Comparison of ENCODE assay signal across 8 cellular contexts in genomic region chr4:145937021-145937861, GRCh38. TPM values are rescaled to one million over a fixed set of nuclear protein-coding genes. Genes with fewer than 3 reads are reported as not detected.
DNase-seq lines count a peak whose midpoint lies in the region; ATAC-seq, FAIRE-seq and TF ChIP-seq lines count a peak whose summit lies in the region.

No MANE protein-coding gene starts in this region.

- intact Hi-C loops in Panc1 (cut with micrococcal nuclease; ENCODE audit: unreplicated experiment): no loop called here

- H3K27me3 Mint-ChIP-seq in nephron (ENCODE audit: low read depth): no peaks in the 10 kb centered on the region

- in situ Hi-C loops in Panc1 (cut with HindIII; ENCODE audit: low pct_unique_long_range_greater_than_20kb, low sequenced_read_pairs): no loop called here

- H3K27ac Mint-ChIP-seq in nephron: peak overlapping the region; percentile 97 to 100 (median 100)

- BruUV-seq in Panc1 (replicated peaks; lab: Mats Ljungman, UMichigan): no TSS peak

- peaks cover 10% of the 10 kb centered on the region for H3K4me1 ChIP-seq in Panc1 (ENCODE audit: control insufficient read depth, insufficient read depth, low read length)

- TF ChIP-seq POLR2A in GM12891 (IDR thresholded peaks at IDR 0.05; ENCODE audit: low read depth, low read length): peak; percentile 40; the same call in 1 of the 2 replicates

- CTCF ChIA-PET in Panc1 (lab: Charles Lee): interaction anchor here (0.5 kb wide), 1 partner anchor 588 kb away, joined by 3 read pairs; no protein-coding TSS in a partner anchor

- FAIRE-seq in GM12891 (lab: Jason Lieb, UNC): peak; percentile 74

- H3K4me3 Mint-ChIP-seq in nephron: peak overlapping the region; percentile 86 to 95 (median 93)

- H3K9me3 Mint-ChIP-seq in nephron: no peaks in the 10 kb centered on the region

- ATAC-seq in HG02852 (IDR thresholded peaks at IDR 0.05; ENCODE audit: unreplicated experiment) (peak; percentile 15), Panc1 (peak; percentile 70), GM21515 (IDR thresholded peaks at IDR 0.05; ENCODE audit: unreplicated experiment) (no peak)

- peak; percentile 40 for DNase-seq in GM12891 (ENCODE audit: insufficient read length, low spot score)
- no peak for DNase-seq in Panc1 (ENCODE audit: low read depth, low spot score)
- peak; percentile 53 for DNase-seq in activated gamma-delta T cell (lab: John Stamatoyannopoulos, UW)
- DNase-seq in fibroblast of villous mesenchyme (ENCODE audit: low read depth): peak; percentile 61
- DNase-seq in substantia nigra (lab: John Stamatoyannopoulos, UW): peak in 48 of 49 donors; percentile 18 to 83 (median 62)

- no peaks in the 10 kb centered on the region; the same call in 1 of the 2 replicates for H3K36me3 ChIP-seq in Panc1 (ENCODE audit: control insufficient read depth, insufficient read depth, low read length)

- TF ChIP-seq CTCF in Panc1 (IDR thresholded peaks at IDR 0.05) (no peak), fibroblast of villous mesenchyme (IDR thresholded peaks at IDR 0.05; ENCODE audit: insufficient read depth, low read depth, low read length) (no peak), nephron (IDR thresholded peaks at IDR 0.05; ENCODE audit: unreplicated experiment in 3 of 3) (no peak)

- H3K27ac ChIP-seq in Panc1 (ENCODE audit: low read length) (no peak overlapping the region; the same call in 1 of the 2 replicates), substantia nigra (ENCODE audit: low read depth, low read length, poor library complexity, severe bottlenecking) (peak overlapping the region; percentile 92)

- POLR2A ChIA-PET in Panc1 (lab: Charles Lee): interaction anchor here (0.6 to 0.7 kb wide), 3 partner anchors 431 to 756 kb away, joined by 3 to 4 read pairs (median 4); no protein-coding TSS in a partner anchor

- H3K36me3 Mint-ChIP-seq in nephron (ENCODE audit: low read depth): peaks cover 8% of the 10 kb centered on the region

- H3K4me3 ChIP-seq in Panc1 (ENCODE audit: low read depth in 2 of 2, low read length in 2 of 2) (peak overlapping the region; percentile 65 to 84), fibroblast of villous mesenchyme (ENCODE audit: low read depth, low read length) (peak overlapping the region; percentile 80)

- H3K4me1 Mint-ChIP-seq in nephron: peaks cover 46% of the 10 kb centered on the region

- no peaks in the 10 kb centered on the region for H3K27me3 ChIP-seq in Panc1 (ENCODE audit: control insufficient read depth, insufficient read depth, low read length)

- no peaks in the 10 kb centered on the region for H3K9me3 ChIP-seq in Panc1 (ENCODE audit: control insufficient read depth, insufficient read depth, low read depth, low read length)

TF ChIP-seq in GM12891, 5 proteins besides CTCF, POLR2A, EP300 and RAD21:
- no peak for TF ChIP-seq PAX5 (IDR thresholded peaks at IDR 0.05; ENCODE audit: insufficient read depth, low read length, severe bottlenecking)
- peak; percentile 17; the same call in 1 of the 2 replicates for TF ChIP-seq POU2F2 (IDR thresholded peaks at IDR 0.05; ENCODE audit: low read depth, low read length)
- TF ChIP-seq TAF1 (IDR thresholded peaks at IDR 0.05; ENCODE audit: low read depth, low read length): peak; percentile 67; the same call in 1 of the 2 replicates
- no peak for TF ChIP-seq SPI1 (IDR thresholded peaks at IDR 0.05; ENCODE audit: low read depth, low read length)
- peak; percentile 63; the same call in 1 of the 2 replicates for TF ChIP-seq POLR2AphosphoS5 (IDR thresholded peaks at IDR 0.05; ENCODE audit: low read depth, low read length)

RNA-seq across cellular contexts. Expression of gene ZNF827, which starts 1.4 kb away (rescaled TPM):
- polyA plus RNA-seq in GM12891 (2012; ENCODE audit: low read depth, missing spikeins): 9.4 TPM
- total RNA-seq in Panc1 (2021; ENCODE audit: unreplicated experiment) (6.3 TPM), fibroblast of villous mesenchyme (9.1 and 12.9 TPM in 2 replicates)
- polyA plus RNA-seq in Panc1 (2012; ENCODE audit: insufficient read length): 5.8 TPM
